ENCODE assay signal across 19 cellular contexts in the genomic region with DNA sequence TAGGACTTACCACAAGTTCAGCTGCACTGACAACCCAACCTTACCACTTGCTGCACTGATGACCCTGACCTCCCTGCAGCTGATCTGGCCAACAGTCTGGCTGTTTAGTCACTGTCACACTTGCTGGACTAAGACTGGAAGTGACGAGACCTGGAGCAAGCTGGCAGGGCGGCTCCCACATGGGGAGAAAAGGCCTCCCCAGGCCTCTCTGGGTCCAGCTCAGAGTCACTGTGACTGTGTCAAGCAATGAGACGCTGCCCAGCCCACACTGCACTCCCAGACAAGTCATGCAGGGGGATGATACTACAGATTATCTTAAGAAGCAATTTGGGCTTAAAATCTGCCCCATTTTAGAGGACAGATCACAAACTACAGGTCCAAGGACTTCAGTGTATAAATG. TPM values are rescaled to one million over a fixed set of nuclear protein-coding genes. Genes with fewer than 3 reads are reported as not detected.
"Had no signal": no experiment of that assay in that cellular context is flagged by ENCODE, and none has a peak within 500 bp of the region (broad histone marks: within the 10 kb centered on the region; RNA-seq: fewer than 3 reads in every experiment).

No MANE protein-coding gene starts in this region.

RNA-seq across cellular contexts. Expression of gene TUBA3D, which starts 5.0 kb away (rescaled TPM):
- total RNA-seq: chondrocyte, colonic mucosa, dermis microvascular lymphatic vessel endothelial cell, endodermal cell, esophagus muscularis mucosa, fibroblast of lung, fibroblast of villous mesenchyme, foreskin keratinocyte, frontal cortex, gastroesophageal sphincter, kidney epithelial cell, left lung, lower lobe of right lung, lung microvascular endothelial cell, mesenteric fat pad, mesothelial cell of epicardium, mucosa of descending colon, myocyte had no signal
- polyA plus RNA-seq: fibroblast of lung, foreskin keratinocyte, keratinocyte had no signal
